In the genomic region with DNA sequence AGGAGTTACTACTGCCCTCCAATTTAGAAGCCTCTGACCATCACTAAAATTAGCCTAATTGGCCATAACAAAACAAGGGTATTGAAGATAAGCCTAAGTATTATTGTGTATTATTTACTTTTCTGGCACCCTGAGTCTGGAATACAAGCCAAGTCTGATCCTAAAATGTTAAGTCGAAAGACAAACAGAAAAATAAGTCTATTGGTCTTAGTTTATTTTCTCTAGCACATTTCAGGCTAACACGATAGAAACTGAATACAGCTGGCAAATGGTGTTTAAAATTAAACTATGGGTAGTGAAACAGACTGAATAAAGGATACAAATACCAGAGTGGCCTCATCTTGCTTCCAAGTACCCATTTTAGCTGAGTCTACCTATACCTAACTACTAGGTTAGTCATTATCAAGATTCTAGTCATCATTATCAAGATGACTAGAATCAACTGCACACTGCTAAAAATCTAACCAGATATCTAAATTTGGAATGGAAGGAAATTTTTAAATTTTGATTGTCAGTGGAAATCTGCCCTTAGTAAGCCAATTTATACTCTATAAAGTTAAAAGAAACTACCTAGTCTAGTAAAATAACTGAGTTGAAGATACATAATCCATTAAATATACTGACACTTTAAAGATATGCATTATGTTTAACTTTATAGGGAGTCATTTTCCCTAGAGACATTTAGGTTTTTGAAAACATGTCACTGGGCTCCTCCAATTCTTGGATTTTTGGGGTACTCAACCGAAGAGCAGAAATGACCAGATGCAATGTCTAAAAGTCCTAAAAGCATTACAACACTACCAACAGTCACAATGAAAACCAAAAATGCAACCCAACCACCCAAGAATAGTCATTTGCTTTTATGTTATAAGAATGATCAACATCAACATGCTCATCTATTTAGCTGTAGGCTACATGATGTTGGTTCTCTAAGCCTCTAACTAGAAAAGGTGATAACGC, we compare ENCODE assay signal across 11 cellular contexts.
DNase-seq lines count a peak whose midpoint lies in the region; ATAC-seq, FAIRE-seq and TF ChIP-seq lines count a peak whose summit lies in the region.
"Had no signal": no experiment of that assay in that cellular context is flagged by ENCODE, and none has a peak within 500 bp of the region (broad histone marks: within the 10 kb centered on the region; RNA-seq: fewer than 3 reads in every experiment).

No MANE protein-coding gene starts in this region.

- peaks cover 21% of the 10 kb centered on the region for H3K4me1 ChIP-seq in OCI-LY3 (ENCODE audit: low read length)
- H3K4me1 ChIP-seq in skeletal muscle tissue (ENCODE audit: control insufficient read depth in 3 of 3, insufficient read depth in 3 of 3, low read length in 3 of 3): peaks cover 22 to 26% (median 22%) of the 10 kb centered on the region in 3 donors
- H3K4me1 ChIP-seq in mucosa of descending colon (ENCODE audit: low read depth): no peaks in the 10 kb centered on the region

- H3K27ac ChIP-seq in OCI-LY3 (ENCODE audit: low read length) (peak overlapping the region; percentile 19; the same call in 1 of the 2 replicates), skeletal muscle tissue (ENCODE audit: low read depth, low read length) (peak overlapping the region; percentile 5)

- ATAC-seq in GM19025 (IDR thresholded peaks at IDR 0.05; ENCODE audit: low read depth, unreplicated experiment) (peak; percentile 50), HG02571 (IDR thresholded peaks at IDR 0.05; ENCODE audit: unreplicated experiment) (peak; percentile 45), mucosa of descending colon (no peak)

- 0 out of 2 replicates have a peak overlapping the region, but pooled peaks have one; percentile 21 for H3K4me3 ChIP-seq in OCI-LY3 (ENCODE audit: low read length)
- H3K4me3 ChIP-seq in skeletal muscle tissue (ENCODE audit: low read length in 3 of 3): peak overlapping the region in 1 of 3 donors; percentile 15
- no peak overlapping the region for H3K4me3 ChIP-seq in mucosa of descending colon
- H3K4me3 ChIP-seq: skin epidermis had no signal

- H4K20me1 ChIP-seq in OCI-LY3 (ENCODE audit: insufficient read depth, low read length): 0 out of 2 replicates have a peak, but pooled peaks cover 3% of the 10 kb centered on the region

- no peaks in the 10 kb centered on the region for H3K27me3 ChIP-seq in OCI-LY3 (ENCODE audit: low read depth, low read length)
- H3K27me3 ChIP-seq in skeletal muscle tissue (ENCODE audit: control insufficient read depth in 3 of 3, insufficient read depth in 3 of 3, low read length in 3 of 3): no peaks in the 10 kb centered on the region

- no peak overlapping the region for H2AFZ ChIP-seq in OCI-LY3 (ENCODE audit: low read depth, low read length)

- H3K4me2 ChIP-seq in OCI-LY3 (ENCODE audit: low read length): peak overlapping the region; percentile 64

- DNase-seq in mucosa of descending colon: no peak
- no peak for DNase-seq in NCI-H1092 (lab: John Stamatoyannopoulos, UW)
- DNase-seq in activated CD4-positive, alpha-beta T cell treated with anti-CD3 and anti-CD28 coated beads, Interleukin-2, amount 50 U/mL, for 48 hours: no peak
- DNase-seq in frontal cortex (ENCODE audit: low spot score in 2 of 2): no peak
- DNase-seq: foreskin melanocyte, NCI-H510A had no signal

- H3K9ac ChIP-seq in OCI-LY3 (ENCODE audit: low read length) (no peak overlapping the region), skeletal muscle tissue (ENCODE audit: low read depth in 1 of 3, low read length in 3 of 3) (peak overlapping the region in 1 of 3 donors; percentile 17)

- H3K9me3 ChIP-seq in OCI-LY3 (ENCODE audit: insufficient read depth, low read length): no peaks in the 10 kb centered on the region
- H3K9me3 ChIP-seq in skeletal muscle tissue (ENCODE audit: control insufficient read depth in 3 of 3, low read length in 3 of 3): no peaks in the 10 kb centered on the region
- no peaks in the 10 kb centered on the region for H3K9me3 ChIP-seq in mucosa of descending colon

- H3K79me2 ChIP-seq in OCI-LY3 (ENCODE audit: low read length): no peaks in the 10 kb centered on the region

- no peak for FAIRE-seq in frontal cortex (lab: Jason Lieb, UNC)

- intact Hi-C loops in mucosa of descending colon (cut with DNase I, micrococcal nuclease): no loop called here

- H3K36me3 ChIP-seq in OCI-LY3 (replicated peaks; ENCODE audit: low read depth, low read length) (no peaks in the 10 kb centered on the region), skeletal muscle tissue (ENCODE audit: control insufficient read depth in 3 of 3, insufficient read depth in 3 of 3, low read length in 3 of 3) (no peaks in the 10 kb centered on the region), mucosa of descending colon (ENCODE audit: low read depth) (no peaks in the 10 kb centered on the region)

- TF ChIP-seq CTCF in OCI-LY3 (IDR thresholded peaks at IDR 0.05; ENCODE audit: low read depth, low read length) (no peak), mucosa of descending colon (IDR thresholded peaks at IDR 0.05) (no peak)
